Comparison of ENCODE assay signal across 1 cellular context in the genomic region with DNA sequence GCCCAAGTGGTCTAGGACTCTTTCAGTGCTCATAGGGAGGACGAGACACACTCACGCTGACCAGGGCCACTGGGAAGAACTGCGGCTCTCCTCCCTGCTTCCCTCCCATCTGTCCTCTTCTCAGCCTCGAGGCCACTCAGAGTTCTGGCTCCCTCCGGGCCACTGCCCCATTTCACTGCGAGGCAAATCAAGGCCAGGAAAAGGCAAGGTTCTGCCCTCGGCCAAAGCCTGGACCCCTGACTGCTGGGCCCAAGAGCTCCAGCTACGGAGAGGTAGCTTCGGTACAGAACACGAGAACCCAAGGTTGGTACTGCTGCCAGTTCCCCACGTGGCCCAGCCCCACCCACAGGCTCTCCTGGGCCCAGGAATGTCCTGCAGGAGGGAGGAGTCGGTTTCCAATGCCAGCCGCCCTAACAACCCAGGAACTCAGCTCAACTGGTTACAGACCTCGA.
A peak's percentile ranks its signal among the peaks of the same experiment; 100 is the strongest.
TF ChIP-seq lines count a peak whose summit lies in the region.

No MANE protein-coding gene starts in this region.

TF ChIP-seq in GM12878, 131 proteins besides CTCF, POLR2A, EP300 and RAD21:
- TF ChIP-seq SMC3 (IDR thresholded peaks at IDR 0.05; ENCODE audit: borderline replicate concordance, low read length) = no peak
- TF ChIP-seq POLR2AphosphoS5 (IDR thresholded peaks at IDR 0.05; ENCODE audit: low read length) = peak; percentile 20; the same call in 1 of the 2 replicates
